Comparison of ENCODE assay signal across 2 cellular contexts in the genomic region with DNA sequence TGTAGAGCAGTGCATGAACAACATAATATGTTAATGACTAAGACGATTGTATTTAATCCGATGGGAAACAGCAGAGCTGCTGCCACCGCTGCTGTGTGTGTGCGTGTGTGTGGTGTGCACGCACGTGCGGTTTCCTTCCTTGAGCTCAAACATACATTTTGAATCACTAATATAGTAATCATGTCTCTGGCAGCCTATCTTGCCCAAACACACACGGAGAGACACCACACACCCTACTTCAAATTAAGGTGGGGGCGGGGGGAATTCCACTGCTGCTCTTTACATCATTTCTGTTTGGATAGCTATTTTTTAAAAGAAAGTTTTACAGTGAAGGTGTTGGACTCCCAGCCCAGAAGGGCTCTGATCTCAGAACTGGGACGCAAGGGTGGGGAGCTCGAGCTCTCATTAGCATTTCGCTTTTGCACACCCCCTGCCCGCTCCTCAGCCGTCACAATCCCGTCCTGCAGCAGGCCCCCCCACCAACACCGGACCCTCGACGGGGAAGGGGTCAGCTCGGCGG.
TF ChIP-seq lines count a peak whose summit lies in the region.

No MANE protein-coding gene starts in this region.

TF ChIP-seq in GM23338, 12 proteins besides CTCF, POLR2A, EP300 and RAD21 (continues in another document):
- no peak for TF ChIP-seq EZH2 (IDR thresholded peaks at IDR 0.05; ENCODE audit: low read depth, unreplicated experiment)
- TF ChIP-seq, protein P1, sequence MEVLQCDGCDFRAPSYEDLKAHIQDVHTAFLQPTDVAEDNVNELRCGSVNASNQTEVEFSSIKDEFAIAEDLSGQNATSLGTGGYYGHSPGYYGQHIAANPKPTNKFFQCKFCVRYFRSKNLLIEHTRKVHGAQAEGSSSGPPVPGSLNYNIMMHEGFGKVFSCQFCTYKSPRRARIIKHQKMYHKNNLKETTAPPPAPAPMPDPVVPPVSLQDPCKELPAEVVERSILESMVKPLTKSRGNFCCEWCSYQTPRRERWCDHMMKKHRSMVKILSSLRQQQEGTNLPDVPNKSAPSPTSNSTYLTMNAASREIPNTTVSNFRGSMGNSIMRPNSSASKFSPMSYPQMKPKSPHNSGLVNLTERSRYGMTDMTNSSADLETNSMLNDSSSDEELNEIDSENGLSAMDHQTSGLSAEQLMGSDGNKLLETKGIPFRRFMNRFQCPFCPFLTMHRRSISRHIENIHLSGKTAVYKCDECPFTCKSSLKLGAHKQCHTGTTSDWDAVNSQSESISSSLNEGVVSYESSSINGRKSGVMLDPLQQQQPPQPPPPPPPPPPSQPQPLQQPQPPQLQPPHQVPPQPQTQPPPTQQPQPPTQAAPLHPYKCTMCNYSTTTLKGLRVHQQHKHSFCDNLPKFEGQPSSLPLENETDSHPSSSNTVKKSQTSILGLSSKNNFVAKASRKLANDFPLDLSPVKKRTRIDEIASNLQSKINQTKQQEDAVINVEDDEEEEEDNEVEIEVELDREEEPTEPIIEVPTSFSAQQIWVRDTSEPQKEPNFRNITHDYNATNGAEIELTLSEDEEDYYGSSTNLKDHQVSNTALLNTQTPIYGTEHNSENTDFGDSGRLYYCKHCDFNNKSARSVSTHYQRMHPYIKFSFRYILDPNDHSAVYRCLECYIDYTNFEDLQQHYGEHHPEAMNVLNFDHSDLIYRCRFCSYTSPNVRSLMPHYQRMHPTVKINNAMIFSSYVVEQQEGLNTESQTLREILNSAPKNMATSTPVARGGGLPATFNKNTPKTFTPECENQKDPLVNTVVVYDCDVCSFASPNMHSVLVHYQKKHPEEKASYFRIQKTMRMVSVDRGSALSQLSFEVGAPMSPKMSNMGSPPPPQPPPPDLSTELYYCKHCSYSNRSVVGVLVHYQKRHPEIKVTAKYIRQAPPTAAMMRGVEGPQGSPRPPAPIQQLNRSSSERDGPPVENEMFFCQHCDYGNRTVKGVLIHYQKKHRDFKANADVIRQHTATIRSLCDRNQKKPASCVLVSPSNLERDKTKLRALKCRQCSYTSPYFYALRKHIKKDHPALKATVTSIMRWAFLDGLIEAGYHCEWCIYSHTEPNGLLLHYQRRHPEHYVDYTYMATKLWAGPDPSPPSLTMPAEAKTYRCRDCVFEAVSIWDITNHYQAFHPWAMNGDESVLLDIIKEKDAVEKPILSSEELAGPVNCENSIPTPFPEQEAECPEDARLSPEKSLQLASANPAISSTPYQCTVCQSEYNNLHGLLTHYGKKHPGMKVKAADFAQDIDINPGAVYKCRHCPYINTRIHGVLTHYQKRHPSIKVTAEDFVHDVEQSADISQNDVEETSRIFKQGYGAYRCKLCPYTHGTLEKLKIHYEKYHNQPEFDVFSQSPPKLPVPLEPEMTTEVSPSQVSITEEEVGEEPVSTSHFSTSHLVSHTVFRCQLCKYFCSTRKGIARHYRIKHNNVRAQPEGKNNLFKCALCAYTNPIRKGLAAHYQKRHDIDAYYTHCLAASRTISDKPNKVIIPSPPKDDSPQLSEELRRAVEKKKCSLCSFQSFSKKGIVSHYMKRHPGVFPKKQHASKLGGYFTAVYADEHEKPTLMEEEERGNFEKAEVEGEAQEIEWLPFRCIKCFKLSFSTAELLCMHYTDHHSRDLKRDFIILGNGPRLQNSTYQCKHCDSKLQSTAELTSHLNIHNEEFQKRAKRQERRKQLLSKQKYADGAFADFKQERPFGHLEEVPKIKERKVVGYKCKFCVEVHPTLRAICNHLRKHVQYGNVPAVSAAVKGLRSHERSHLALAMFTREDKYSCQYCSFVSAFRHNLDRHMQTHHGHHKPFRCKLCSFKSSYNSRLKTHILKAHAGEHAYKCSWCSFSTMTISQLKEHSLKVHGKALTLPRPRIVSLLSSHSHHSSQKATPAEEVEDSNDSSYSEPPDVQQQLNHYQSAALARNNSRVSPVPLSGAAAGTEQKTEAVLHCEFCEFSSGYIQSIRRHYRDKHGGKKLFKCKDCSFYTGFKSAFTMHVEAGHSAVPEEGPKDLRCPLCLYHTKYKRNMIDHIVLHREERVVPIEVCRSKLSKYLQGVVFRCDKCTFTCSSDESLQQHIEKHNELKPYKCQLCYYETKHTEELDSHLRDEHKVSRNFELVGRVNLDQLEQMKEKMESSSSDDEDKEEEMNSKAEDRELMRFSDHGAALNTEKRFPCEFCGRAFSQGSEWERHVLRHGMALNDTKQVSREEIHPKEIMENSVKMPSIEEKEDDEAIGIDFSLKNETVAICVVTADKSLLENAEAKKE (CRISPR knock-in tag; IDR thresholded peaks at IDR 0.05) = no peak
- no peak for TF ChIP-seq POLR2AphosphoS5 (IDR thresholded peaks at IDR 0.05; ENCODE audit: low read depth)
- no peak for TF ChIP-seq ZNF114 (CRISPR knock-in tag; IDR thresholded peaks at IDR 0.05)
- no peak for TF ChIP-seq ZNF331 (CRISPR knock-in tag; IDR thresholded peaks at IDR 0.05; ENCODE audit: low read depth)
- no peak for TF ChIP-seq NANOG (IDR thresholded peaks at IDR 0.05; ENCODE audit: borderline replicate concordance)
- TF ChIP-seq CREB1 (CRISPR knock-in tag; IDR thresholded peaks at IDR 0.05; ENCODE audit: low read depth) = no peak
- TF ChIP-seq STAT1 (IDR thresholded peaks at IDR 0.05; ENCODE audit: unreplicated experiment) = no peak
- TF ChIP-seq, protein P2, sequence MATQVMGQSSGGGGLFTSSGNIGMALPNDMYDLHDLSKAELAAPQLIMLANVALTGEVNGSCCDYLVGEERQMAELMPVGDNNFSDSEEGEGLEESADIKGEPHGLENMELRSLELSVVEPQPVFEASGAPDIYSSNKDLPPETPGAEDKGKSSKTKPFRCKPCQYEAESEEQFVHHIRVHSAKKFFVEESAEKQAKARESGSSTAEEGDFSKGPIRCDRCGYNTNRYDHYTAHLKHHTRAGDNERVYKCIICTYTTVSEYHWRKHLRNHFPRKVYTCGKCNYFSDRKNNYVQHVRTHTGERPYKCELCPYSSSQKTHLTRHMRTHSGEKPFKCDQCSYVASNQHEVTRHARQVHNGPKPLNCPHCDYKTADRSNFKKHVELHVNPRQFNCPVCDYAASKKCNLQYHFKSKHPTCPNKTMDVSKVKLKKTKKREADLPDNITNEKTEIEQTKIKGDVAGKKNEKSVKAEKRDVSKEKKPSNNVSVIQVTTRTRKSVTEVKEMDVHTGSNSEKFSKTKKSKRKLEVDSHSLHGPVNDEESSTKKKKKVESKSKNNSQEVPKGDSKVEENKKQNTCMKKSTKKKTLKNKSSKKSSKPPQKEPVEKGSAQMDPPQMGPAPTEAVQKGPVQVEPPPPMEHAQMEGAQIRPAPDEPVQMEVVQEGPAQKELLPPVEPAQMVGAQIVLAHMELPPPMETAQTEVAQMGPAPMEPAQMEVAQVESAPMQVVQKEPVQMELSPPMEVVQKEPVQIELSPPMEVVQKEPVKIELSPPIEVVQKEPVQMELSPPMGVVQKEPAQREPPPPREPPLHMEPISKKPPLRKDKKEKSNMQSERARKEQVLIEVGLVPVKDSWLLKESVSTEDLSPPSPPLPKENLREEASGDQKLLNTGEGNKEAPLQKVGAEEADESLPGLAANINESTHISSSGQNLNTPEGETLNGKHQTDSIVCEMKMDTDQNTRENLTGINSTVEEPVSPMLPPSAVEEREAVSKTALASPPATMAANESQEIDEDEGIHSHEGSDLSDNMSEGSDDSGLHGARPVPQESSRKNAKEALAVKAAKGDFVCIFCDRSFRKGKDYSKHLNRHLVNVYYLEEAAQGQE (IDR thresholded peaks at IDR 0.05; ENCODE audit: unreplicated experiment) = no peak

TF ChIP-seq in H1, 55 proteins besides CTCF, POLR2A, EP300 and RAD21:
- TF ChIP-seq SAP30 (IDR thresholded peaks at IDR 0.05; ENCODE audit: insufficient read depth, insufficient replicate concordance, low read length) = no peak
- TF ChIP-seq SP1 (IDR thresholded peaks at IDR 0.05; ENCODE audit: low read depth, low read length) = no peak
- no peak for TF ChIP-seq CHD1 (IDR thresholded peaks at IDR 0.05; ENCODE audit: low read depth, low read length)
- TF ChIP-seq, protein P3, sequence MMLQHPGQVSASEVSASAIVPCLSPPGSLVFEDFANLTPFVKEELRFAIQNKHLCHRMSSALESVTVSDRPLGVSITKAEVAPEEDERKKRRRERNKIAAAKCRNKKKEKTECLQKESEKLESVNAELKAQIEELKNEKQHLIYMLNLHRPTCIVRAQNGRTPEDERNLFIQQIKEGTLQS (IDR thresholded peaks at IDR 0.05; ENCODE audit: insufficient read depth, low read depth, low read length) = no peak
- peak; percentile 38 for TF ChIP-seq RNF2 (IDR thresholded peaks at IDR 0.05; ENCODE audit: borderline replicate concordance, low read depth, low read length, missing control alignments, poor library complexity, severe bottlenecking)
- no peak for TF ChIP-seq TAF7 (optimal IDR thresholded peaks at IDR 0.05; ENCODE audit: borderline replicate concordance, low read depth, low read length)
